ENCODE assay signal across 10 cellular contexts in the genomic region with DNA sequence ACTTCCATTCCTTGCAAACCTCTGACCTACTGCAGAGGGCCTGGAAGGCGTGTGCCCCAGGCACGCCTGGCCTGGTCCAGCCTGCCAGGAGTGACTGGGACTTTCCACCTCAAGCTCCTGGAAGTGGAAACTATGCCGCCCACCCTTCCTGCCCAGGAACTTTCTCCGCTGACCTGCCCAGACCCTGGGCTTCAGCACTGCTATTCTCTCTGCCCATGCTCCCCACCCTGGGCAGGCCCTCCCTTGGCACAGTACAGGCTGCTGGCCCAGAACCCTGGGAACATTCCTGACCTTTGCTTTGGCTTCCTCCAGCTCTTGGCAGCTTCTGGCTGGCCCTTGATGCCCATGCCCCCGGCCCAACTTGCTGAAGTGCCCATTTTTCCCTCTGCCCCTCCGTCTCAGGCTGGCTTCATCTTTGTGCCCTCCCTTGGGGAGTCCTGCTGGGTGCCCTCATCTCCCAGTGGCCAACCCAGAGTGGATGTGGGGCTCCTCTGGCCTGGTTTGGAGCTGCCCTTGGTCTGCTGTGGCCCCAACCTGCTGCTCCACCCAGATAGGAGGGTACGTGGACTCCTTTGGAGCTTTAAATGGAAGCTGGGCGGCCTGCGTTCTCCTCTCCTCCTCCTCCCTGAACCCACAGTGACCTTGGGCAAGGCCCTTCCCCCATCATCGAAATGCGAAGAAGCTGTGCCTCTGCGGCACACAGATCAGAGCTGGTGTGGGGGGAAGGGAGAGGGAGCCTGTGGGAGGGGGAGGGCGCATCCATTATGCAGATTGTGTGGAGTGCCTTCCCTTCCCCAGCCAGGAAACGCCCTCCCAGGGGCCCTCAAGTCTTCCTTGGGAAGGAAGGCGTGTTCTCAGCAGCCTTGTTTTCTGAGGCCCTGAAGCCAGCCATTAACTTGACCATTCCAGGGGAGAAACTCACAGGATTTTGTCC. TPM values are rescaled to one million over a fixed set of nuclear protein-coding genes. Genes with fewer than 3 reads are reported as not detected.
DNase-seq lines count a peak whose midpoint lies in the region; ATAC-seq, FAIRE-seq and TF ChIP-seq lines count a peak whose summit lies in the region.
"Had no signal": no experiment of that assay in that cellular context is flagged by ENCODE, and none has a peak within 500 bp of the region (broad histone marks: within the 10 kb centered on the region; RNA-seq: fewer than 3 reads in every experiment).

No MANE protein-coding gene starts in this region.

- H3K36me3 ChIP-seq in heart right ventricle, result peaks cover 0 to 9% (median 0%) of the 10 kb centered on the region in 9 donors
- H3K36me3 ChIP-seq in neural progenitor cell, result no peaks in the 10 kb centered on the region

- peaks cover 2% of the 10 kb centered on the region for H3K36me3 Mint-ChIP-seq in neural progenitor cell

- DNase-seq in activated effector memory CD4-positive, alpha-beta T cell treated with anti-CD3 and anti-CD28 coated beads, Interleukin-2, amount 50 U/mL, for 16 hours, result peak; percentile 43
- no peak for DNase-seq in activated effector memory CD4-positive, alpha-beta T cell treated with Interleukin-2 at 50 U/mL for 16 hours
- peak; percentile 73 to 87 for DNase-seq in heart right ventricle
- DNase-seq in neural progenitor cell (ENCODE audit: low spot score), result peak; percentile 76
- no peak for DNase-seq in T-helper 2 cell
- no peak for DNase-seq in NCI-H526 treated with DMSO at 0.1 percent for 48 hours (lab: John Stamatoyannopoulos, UW)
- DNase-seq in H54 (ENCODE audit: insufficient read length, low spot score), result no peak
- DNase-seq in NCI-H748 treated with DMSO at 0.1 percent for 48 hours (lab: John Stamatoyannopoulos, UW), result no peak

- H3K4me3 ChIP-seq in heart right ventricle (peak overlapping the region; percentile 35 to 68 (median 58)), neural progenitor cell (no peak overlapping the region)

- H3K79me2 ChIP-seq in neural progenitor cell (ENCODE audit: low read depth), result no peaks in the 10 kb centered on the region

- peak; percentile 65 to 86 (median 76) for ATAC-seq in heart right ventricle

- peaks cover 6% of the 10 kb centered on the region for H3K27me3 Mint-ChIP-seq in neural progenitor cell (ENCODE audit: insufficient read depth, low read depth)

- no peaks in the 10 kb centered on the region for H4K20me1 ChIP-seq in neural progenitor cell (ENCODE audit: low read depth)

- peaks cover 46% of the 10 kb centered on the region for H3K4me1 Mint-ChIP-seq in neural progenitor cell

- peak overlapping the region; percentile 92 for H2AFZ ChIP-seq in neural progenitor cell (replicated peaks)

- H3K9me3 Mint-ChIP-seq in neural progenitor cell, result peaks cover 29% of the 10 kb centered on the region

- H3K4me1 ChIP-seq in heart right ventricle, result peaks cover 15 to 89% (median 64%) of the 10 kb centered on the region in 9 donors
- H3K4me1 ChIP-seq in neural progenitor cell, result peaks cover 29% of the 10 kb centered on the region

- TF ChIP-seq POLR2A in H54 (IDR thresholded peaks at IDR 0.05; ENCODE audit: low read depth, low read length), result no peak

- intact Hi-C loops in heart right ventricle (cut with DNase I), result no loop called here

- H3K4me3 Mint-ChIP-seq in neural progenitor cell, result peak overlapping the region; percentile 5

- 44 to 49% methylated on average over 15 of the region's 15 CpGs for WGBS in heart right ventricle, 2 donors

- no peaks in the 10 kb centered on the region for H3F3A ChIP-seq in neural progenitor cell (ENCODE audit: low read depth)

- no peak for FAIRE-seq in H54 (lab: Jason Lieb, UNC)
- FAIRE-seq: colon had no signal

- no peak for TF ChIP-seq CTCF in heart right ventricle (IDR thresholded peaks at IDR 0.05)
- TF ChIP-seq CTCF in neural progenitor cell (IDR thresholded peaks at IDR 0.05), result no peak

- H3K27me3 ChIP-seq in heart right ventricle (no peaks in the 10 kb centered on the region), neural progenitor cell (no peaks in the 10 kb centered on the region)

- H3K27ac ChIP-seq in heart right ventricle, result peak overlapping the region; percentile 85 to 97 (median 90)
- H3K27ac ChIP-seq in neural progenitor cell, result no peak overlapping the region
- H3K27ac ChIP-seq: 22Rv1 had no signal

- peak overlapping the region; percentile 98 for H3K27ac Mint-ChIP-seq in neural progenitor cell

- no peak overlapping the region for H3K9ac ChIP-seq in neural progenitor cell

- peak overlapping the region; percentile 61 for H3K4me2 ChIP-seq in neural progenitor cell

- H3K9me3 ChIP-seq in heart right ventricle (peaks cover 0 to 15% (median 0%) of the 10 kb centered on the region in 11 donors), neural progenitor cell (ENCODE audit: low read depth) (peaks cover 6% of the 10 kb centered on the region)

RNA-seq across cellular contexts. Expression of a gene that starts 3.4 kb away (rescaled TPM):
- 10 to 100 TPM; 23.4 to 43.2 (median 36.2) TPM for total RNA-seq in heart right ventricle
- 10 to 100 TPM; 22.5 to 31.7 TPM for polyA plus RNA-seq in heart right ventricle
- 0.28 and 1.4 TPM in 2 replicates for total RNA-seq in neural progenitor cell (ENCODE audit: low replicate concordance)

RNA-seq across cellular contexts. Expression of a gene that starts 4.4 kb away (rescaled TPM):
- total RNA-seq in heart right ventricle (10 to 100 TPM in 9 of 10 donors, 1 to 10 TPM in 1; 9.4 to 21.4 (median 12.6) TPM), neural progenitor cell (ENCODE audit: low replicate concordance) (not detected in 2 replicates)
- 10 to 100 TPM; 35.2 to 68.0 TPM for polyA plus RNA-seq in heart right ventricle

RNA-seq across cellular contexts. Expression of a gene that starts 14.3 kb away (rescaled TPM):
- total RNA-seq in heart right ventricle, result 100 to 1,000 TPM in 1 of 10 donors, 10 to 100 TPM in 9; 18.5 to 113 (median 40.4) TPM
- polyA plus RNA-seq in heart right ventricle, result 100 to 1,000 TPM; 174 to 234 TPM
- not detected in 2 replicates for total RNA-seq in neural progenitor cell (ENCODE audit: low replicate concordance)

Comparison
In these comparisons a context has a peak if more than half of its experiments do, and no peak if none do; other contexts are left out.
1. DNase-seq: peak in activated effector memory CD4-positive, alpha-beta T cell treated with anti-CD3 and anti-CD28 coated beads, Interleukin-2, amount 50 U/mL, for 16 hours (single experiment), heart right ventricle (2 of 2) and neural progenitor cell (single experiment); none in activated effector memory CD4-positive, alpha-beta T cell treated with Interleukin-2 at 50 U/mL for 16 hours (single experiment), T-helper 2 cell (0 of 5), NCI-H526 treated with DMSO at 0.1 percent for 48 hours (single experiment), H54 (single experiment) and NCI-H748 treated with DMSO at 0.1 percent for 48 hours (single experiment).
2. RNA of a gene that starts 3.4 kb away (total RNA-seq): 23.4 to 43.2 TPM in heart right ventricle; 0.28 to 1.4 TPM in neural progenitor cell; every median in the first group is over 10 times any median in the second.
3. RNA of a gene that starts 4.4 kb away (total RNA-seq): 9.4 to 21.4 TPM in heart right ventricle; not detected in neural progenitor cell; every median in the first group is over 10 times any median in the second.
4. RNA of a gene that starts 14.3 kb away (total RNA-seq): 18.5 to 113 TPM in heart right ventricle; not detected in neural progenitor cell; every median in the first group is over 10 times any median in the second.